ENCODE assay signal across 22 cellular contexts in the genomic region with DNA sequence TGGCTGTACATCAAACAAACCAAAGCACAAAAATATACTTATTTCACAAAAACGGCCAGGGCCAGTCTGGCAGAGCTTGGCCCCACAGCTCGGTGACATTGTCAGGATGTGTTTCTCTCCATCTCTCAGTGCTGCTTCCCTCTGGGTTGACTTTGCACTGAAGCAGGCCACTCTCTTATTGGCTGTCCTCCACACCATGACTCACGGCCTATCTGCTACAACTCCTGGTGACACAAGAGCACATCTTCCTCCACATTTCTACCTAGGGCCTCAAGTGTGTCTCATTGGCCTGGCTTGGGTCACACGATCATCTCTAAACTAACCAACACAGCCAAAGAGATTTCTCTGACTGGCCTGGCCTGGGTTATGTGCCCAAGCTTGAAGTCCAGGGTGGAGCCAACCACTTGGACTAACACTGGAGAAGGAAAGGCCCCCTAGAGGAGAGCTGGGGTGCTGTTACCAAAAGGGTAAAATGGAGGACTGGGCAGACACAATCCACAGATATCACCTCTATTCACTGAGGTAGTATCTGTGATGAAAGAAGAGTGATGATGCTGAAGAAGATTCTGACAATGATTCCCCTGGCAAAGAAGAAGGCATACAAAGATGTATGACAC.
DNase-seq lines count a peak whose midpoint lies in the region; ATAC-seq, FAIRE-seq and TF ChIP-seq lines count a peak whose summit lies in the region.
"Had no signal": no experiment of that assay in that cellular context is flagged by ENCODE, and none has a peak within 500 bp of the region (broad histone marks: within the 10 kb centered on the region; RNA-seq: fewer than 3 reads in every experiment).

No MANE protein-coding gene starts in this region.

- H3K9me3 Mint-ChIP-seq in activated CD8-positive, alpha-beta T cell treated with anti-CD3 and anti-CD28 coated beads for 36 hours: no peaks in the 10 kb centered on the region
- no peaks in the 10 kb centered on the region for H3K9me3 Mint-ChIP-seq in activated CD8-positive, alpha-beta T cell treated with anti-CD3 and anti-CD28 coated beads, Interleukin-2, amount 10 ng/mL, durations not matched to agents 7 days and 5 days (ENCODE audit: insufficient read depth)
- H3K9me3 Mint-ChIP-seq: activated CD4-positive, alpha-beta T cell treated with anti-CD3 and anti-CD28 coated beads, Interleukin-2, amount 10 ng/mL, durations not matched to agents 7 days and 5 days; activated naive CD4-positive, alpha-beta T cell treated with anti-CD3 and anti-CD28 coated beads, Interleukin-2, amount 10 ng/mL, durations not matched to agents 7 days and 5 days had no signal

- peak; percentile 36 for FAIRE-seq in HTR-8/SVneo (lab: Jason Lieb, UNC)
- FAIRE-seq: endothelial cell of umbilical vein, GM18507 had no signal

- WGBS in adrenal gland, 4 donors: 80 to 89% (median 87%) methylated on average over 4 of the region's 4 CpGs
- 87 to 88% methylated on average over 4 of the region's 4 CpGs for WGBS in lower leg skin, 2 donors

- POLR2A ChIA-PET in activated CD8-positive, alpha-beta T cell treated with anti-CD3 and anti-CD28 coated beads for 36 hours (lab: Charles Lee): no interaction called here
- POLR2A ChIA-PET in activated CD8-positive, alpha-beta T cell treated with anti-CD3 and anti-CD28 coated beads, Interleukin-2, amount 10 ng/mL, durations not matched to agents 7 days and 5 days (lab: Charles Lee): no interaction called here

- H3K27me3 ChIP-seq in adrenal gland (no peaks in the 10 kb centered on the region), MG63 (peaks cover 3% of the 10 kb centered on the region; the same call in 1 of the 2 replicates)
- H3K27me3 ChIP-seq: vagina had no signal

- intact Hi-C loops in activated CD8-positive, alpha-beta T cell treated with anti-CD3 and anti-CD28 coated beads for 36 hours (cut with micrococcal nuclease): no loop called here
- intact Hi-C loops in adrenal gland (cut with DNase I) (no loop called here), lower leg skin (cut with DNase I; ENCODE audit: low total_unique reads) (no loop called here)

- H3K4me3 ChIP-seq in adrenal gland: no peak overlapping the region
- no peak overlapping the region for H3K4me3 ChIP-seq in MG63
- H3K4me3 ChIP-seq in lower leg skin (ENCODE audit: low read depth, poor library complexity, severe bottlenecking): no peak overlapping the region
- H3K4me3 ChIP-seq: coronary artery, SK-N-MC, vagina had no signal

- peak; percentile 2 for DNase-seq in activated CD8-positive, alpha-beta T cell treated with anti-CD3 and anti-CD28 coated beads for 36 hours
- DNase-seq in activated CD8-positive, alpha-beta T cell treated with anti-CD3 and anti-CD28 coated beads, Interleukin-2, amount 10 ng/mL, durations not matched to agents 7 days and 5 days: no peak
- DNase-seq in HTR-8/SVneo (ENCODE audit: insufficient read length, low spot score) (no peak), adrenal gland (peak; percentile 27 to 66 (median 51)), pons (ENCODE audit: low spot score) (peak; percentile 7), MG63 (no peak), lower leg skin (ENCODE audit: low spot score in 2 of 2) (no peak), NCI-H748 (lab: John Stamatoyannopoulos, UW; ENCODE audit: unreplicated experiment) (no peak)
- DNase-seq: activated CD4-positive, alpha-beta T cell treated with anti-CD3 and anti-CD28 coated beads, Interleukin-2, amount 10 ng/mL, durations not matched to agents 7 days and 5 days; activated naive CD4-positive, alpha-beta T cell treated with anti-CD3 and anti-CD28 coated beads, Interleukin-2, amount 10 ng/mL, durations not matched to agents 7 days and 5 days; activated T-cell treated with anti-CD3 and anti-CD28 coated beads for 4 hours; COR-L47; HCEC 1CT; left ventricle myocardium superior; NCI-H187 treated with DMSO at 0.1 percent for 48 hours; NCI-H446; stimulated activated CD4-positive, alpha-beta T cell treated with anti-CD3 and anti-CD28 coated beads, Interleukin-4, amount 100 ng/mL, for 1 hour had no signal

- TF ChIP-seq CTCF in activated CD8-positive, alpha-beta T cell treated with anti-CD3 and anti-CD28 coated beads for 36 hours (IDR thresholded peaks at IDR 0.05): no peak
- TF ChIP-seq CTCF in adrenal gland (IDR thresholded peaks at IDR 0.05) (no peak), lower leg skin (IDR thresholded peaks at IDR 0.05) (no peak)

- no peaks in the 10 kb centered on the region for H3K4me1 ChIP-seq in adrenal gland (replicated peaks in 1 of 2)
- H3K4me1 ChIP-seq: vagina had no signal

- no peak overlapping the region for H3K4me3 Mint-ChIP-seq in activated CD8-positive, alpha-beta T cell treated with anti-CD3 and anti-CD28 coated beads for 36 hours
- no peak overlapping the region for H3K4me3 Mint-ChIP-seq in activated CD8-positive, alpha-beta T cell treated with anti-CD3 and anti-CD28 coated beads, Interleukin-2, amount 10 ng/mL, durations not matched to agents 7 days and 5 days
- H3K4me3 Mint-ChIP-seq: activated CD4-positive, alpha-beta T cell treated with anti-CD3 and anti-CD28 coated beads, Interleukin-2, amount 10 ng/mL, durations not matched to agents 7 days and 5 days; activated naive CD4-positive, alpha-beta T cell treated with anti-CD3 and anti-CD28 coated beads, Interleukin-2, amount 10 ng/mL, durations not matched to agents 7 days and 5 days had no signal

- CTCF ChIA-PET in activated CD8-positive, alpha-beta T cell treated with anti-CD3 and anti-CD28 coated beads for 36 hours (lab: Charles Lee): no interaction called here
- CTCF ChIA-PET in activated CD8-positive, alpha-beta T cell treated with anti-CD3 and anti-CD28 coated beads, Interleukin-2, amount 10 ng/mL, durations not matched to agents 7 days and 5 days (lab: Charles Lee): no interaction called here

- H3K27ac ChIP-seq in adrenal gland: no peak overlapping the region
- H3K27ac ChIP-seq: coronary artery, SK-N-MC, vagina had no signal

- H3K27ac Mint-ChIP-seq in activated CD8-positive, alpha-beta T cell treated with anti-CD3 and anti-CD28 coated beads for 36 hours: no peak overlapping the region
- no peak overlapping the region for H3K27ac Mint-ChIP-seq in activated CD8-positive, alpha-beta T cell treated with anti-CD3 and anti-CD28 coated beads, Interleukin-2, amount 10 ng/mL, durations not matched to agents 7 days and 5 days
- H3K27ac Mint-ChIP-seq: activated CD4-positive, alpha-beta T cell treated with anti-CD3 and anti-CD28 coated beads, Interleukin-2, amount 10 ng/mL, durations not matched to agents 7 days and 5 days; activated naive CD4-positive, alpha-beta T cell treated with anti-CD3 and anti-CD28 coated beads, Interleukin-2, amount 10 ng/mL, durations not matched to agents 7 days and 5 days had no signal

- H3K36me3 ChIP-seq in adrenal gland (replicated peaks in 1 of 2) (no peaks in the 10 kb centered on the region), MG63 (no peaks in the 10 kb centered on the region)
- H3K36me3 ChIP-seq: vagina had no signal

- no peak for ATAC-seq in activated CD8-positive, alpha-beta T cell treated with anti-CD3 and anti-CD28 coated beads for 36 hours
- no peak for ATAC-seq in activated CD8-positive, alpha-beta T cell treated with anti-CD3 and anti-CD28 coated beads, Interleukin-2, amount 10 ng/mL, durations not matched to agents 7 days and 5 days
- ATAC-seq: left ventricle myocardium superior had no signal

- H3K9me3 ChIP-seq in adrenal gland (replicated peaks in 1 of 3) (no peaks in the 10 kb centered on the region), MG63 (no peaks in the 10 kb centered on the region)
- H3K9me3 ChIP-seq: vagina had no signal

- peaks cover 14% of the 10 kb centered on the region for H3K27me3 Mint-ChIP-seq in activated CD8-positive, alpha-beta T cell treated with anti-CD3 and anti-CD28 coated beads for 36 hours
- H3K27me3 Mint-ChIP-seq in activated CD8-positive, alpha-beta T cell treated with anti-CD3 and anti-CD28 coated beads, Interleukin-2, amount 10 ng/mL, durations not matched to agents 7 days and 5 days (ENCODE audit: low read depth): peaks cover 2% of the 10 kb centered on the region

- H3K4me1 Mint-ChIP-seq in activated CD8-positive, alpha-beta T cell treated with anti-CD3 and anti-CD28 coated beads for 36 hours (ENCODE audit: low read depth): no peaks in the 10 kb centered on the region
- no peaks in the 10 kb centered on the region for H3K4me1 Mint-ChIP-seq in activated CD8-positive, alpha-beta T cell treated with anti-CD3 and anti-CD28 coated beads, Interleukin-2, amount 10 ng/mL, durations not matched to agents 7 days and 5 days (ENCODE audit: low read depth)
- H3K4me1 Mint-ChIP-seq: activated CD4-positive, alpha-beta T cell treated with anti-CD3 and anti-CD28 coated beads, Interleukin-2, amount 10 ng/mL, durations not matched to agents 7 days and 5 days; activated naive CD4-positive, alpha-beta T cell treated with anti-CD3 and anti-CD28 coated beads, Interleukin-2, amount 10 ng/mL, durations not matched to agents 7 days and 5 days had no signal

- no peaks in the 10 kb centered on the region for H3K36me3 Mint-ChIP-seq in activated CD8-positive, alpha-beta T cell treated with anti-CD3 and anti-CD28 coated beads for 36 hours (ENCODE audit: low read depth)
- H3K36me3 Mint-ChIP-seq in activated CD8-positive, alpha-beta T cell treated with anti-CD3 and anti-CD28 coated beads, Interleukin-2, amount 10 ng/mL, durations not matched to agents 7 days and 5 days (ENCODE audit: low read depth): no peaks in the 10 kb centered on the region
- H3K36me3 Mint-ChIP-seq: activated naive CD4-positive, alpha-beta T cell treated with anti-CD3 and anti-CD28 coated beads, Interleukin-2, amount 10 ng/mL, durations not matched to agents 7 days and 5 days had no signal

- no peak for TF ChIP-seq POLR2A in adrenal gland (IDR thresholded peaks at IDR 0.05)
- TF ChIP-seq POLR2A in lower leg skin (IDR thresholded peaks at IDR 0.05): no peak

Comparison
In these comparisons a context has a peak if more than half of its experiments do, and no peak if none do; other contexts are left out.
1. DNase-seq: peak in activated CD8-positive, alpha-beta T cell treated with anti-CD3 and anti-CD28 coated beads for 36 hours (single experiment), adrenal gland (7 of 7) and pons (single experiment); none in activated CD8-positive, alpha-beta T cell treated with anti-CD3 and anti-CD28 coated beads, Interleukin-2, amount 10 ng/mL, durations not matched to agents 7 days and 5 days (single experiment), HTR-8/SVneo (single experiment), MG63 (single experiment), lower leg skin (0 of 2) and NCI-H748 (single experiment).